In the genomic region with DNA sequence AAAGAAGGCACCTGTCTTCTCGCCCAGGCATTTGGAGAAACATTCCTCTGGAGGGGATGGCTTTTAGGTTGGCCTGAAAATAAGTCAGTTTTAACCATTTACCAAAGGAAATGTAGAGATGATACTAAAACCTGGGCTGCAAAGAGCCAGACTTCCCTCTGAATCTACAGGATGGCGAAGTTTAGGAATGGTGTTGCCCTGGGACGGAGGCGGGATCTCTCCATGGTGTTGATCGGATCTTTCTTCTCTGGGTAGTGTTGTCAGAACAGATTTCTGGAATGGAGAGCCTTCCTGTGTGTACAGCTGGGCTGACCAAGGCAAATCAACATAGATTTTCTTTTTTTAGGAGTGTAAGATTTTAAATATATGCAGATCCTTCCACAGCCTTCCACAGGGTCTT, we compare ENCODE assay signal across 21 cellular contexts.
DNase-seq lines count a peak whose midpoint lies in the region; ATAC-seq, FAIRE-seq and TF ChIP-seq lines count a peak whose summit lies in the region.
"Had no signal": no experiment of that assay in that cellular context is flagged by ENCODE, and none has a peak within 500 bp of the region (broad histone marks: within the 10 kb centered on the region; RNA-seq: fewer than 3 reads in every experiment).

No MANE protein-coding gene starts in this region.

- H3K9me2 ChIP-seq in GM23338 (ENCODE audit: insufficient read depth), result no peaks in the 10 kb centered on the region

- H3K4me1 Mint-ChIP-seq in GM23338 (no peaks in the 10 kb centered on the region), endothelial cell (ENCODE audit: unreplicated experiment) (peaks cover 20% of the 10 kb centered on the region)
- H3K4me1 Mint-ChIP-seq: B cell had no signal

- H3K4me3 ChIP-seq in GM23338, result no peak overlapping the region
- H3K4me3 ChIP-seq: A549; BLaER1 treated with 17β-estradiol and CSF1 and Interleukin-3, amounts not matched to agents 10 nM and 100 nM had no signal

- H3K27ac Mint-ChIP-seq in GM23338, result no peak overlapping the region
- peak overlapping the region; percentile 72 for H3K27ac Mint-ChIP-seq in endothelial cell (ENCODE audit: unreplicated experiment)
- H3K27ac Mint-ChIP-seq: B cell; CD4-positive, alpha-beta T cell; CD8-positive, alpha-beta T cell had no signal

- no peaks in the 10 kb centered on the region for H4K20me1 ChIP-seq in GM23338 (replicated peaks; ENCODE audit: insufficient read depth)
- H4K20me1 ChIP-seq: BLaER1 treated with 17β-estradiol and CSF1 and Interleukin-3, amounts not matched to agents 10 nM and 100 nM had no signal

- no peak overlapping the region for H2AFZ ChIP-seq in GM23338

- TF ChIP-seq CTCF in GM23338 (conservative IDR thresholded peaks at IDR 0.05; ENCODE audit: low read depth in 2 of 2) (no peak), endothelial cell (IDR thresholded peaks at IDR 0.05; ENCODE audit: unreplicated experiment) (no peak)

- no peaks in the 10 kb centered on the region for H3K79me2 ChIP-seq in GM23338 (replicated peaks; ENCODE audit: insufficient read depth)

- peaks cover 7% of the 10 kb centered on the region for H3K27me3 Mint-ChIP-seq in GM23338 (ENCODE audit: insufficient read depth, low read depth, poor library complexity)
- peaks cover 10% of the 10 kb centered on the region for H3K27me3 Mint-ChIP-seq in endothelial cell (ENCODE audit: unreplicated experiment)

- H3K27me3 ChIP-seq in GM23338 (ENCODE audit: insufficient read depth), result no peaks in the 10 kb centered on the region
- H3K27me3 ChIP-seq: BLaER1 treated with 17β-estradiol and CSF1 and Interleukin-3, amounts not matched to agents 10 nM and 100 nM had no signal

- H3K4me1 ChIP-seq in GM23338 (ENCODE audit: insufficient read depth), result no peaks in the 10 kb centered on the region
- H3K4me1 ChIP-seq: A549; BLaER1 treated with 17β-estradiol and CSF1 and Interleukin-3, amounts not matched to agents 10 nM and 100 nM had no signal

- H3K36me3 Mint-ChIP-seq in GM23338 (ENCODE audit: low read depth) (no peaks in the 10 kb centered on the region), endothelial cell (ENCODE audit: low read depth, unreplicated experiment) (peaks cover 16% of the 10 kb centered on the region)
- H3K36me3 Mint-ChIP-seq: CD8-positive, alpha-beta T cell had no signal

- H3F3A ChIP-seq in GM23338 (replicated peaks; ENCODE audit: low read depth), result no peaks in the 10 kb centered on the region

- FAIRE-seq in GM12891 (lab: Jason Lieb, UNC), result no peak
- FAIRE-seq: A549, D721Med, G401.6, GM12892, GM18507 had no signal

- H3K4me2 ChIP-seq in GM23338, result no peak overlapping the region
- H3K4me2 ChIP-seq: A549; BLaER1 treated with 17β-estradiol and CSF1 and Interleukin-3, amounts not matched to agents 10 nM and 100 nM had no signal

- no peaks in the 10 kb centered on the region for H3K36me3 ChIP-seq in GM23338 (ENCODE audit: insufficient read depth)
- H3K36me3 ChIP-seq: BLaER1 treated with 17β-estradiol and CSF1 and Interleukin-3, amounts not matched to agents 10 nM and 100 nM had no signal

- H3K9me3 Mint-ChIP-seq in GM23338 (no peaks in the 10 kb centered on the region; the same call in none of the 3 replicates), endothelial cell (ENCODE audit: unreplicated experiment) (no peaks in the 10 kb centered on the region)
- H3K9me3 Mint-ChIP-seq: CD4-positive, alpha-beta T cell; CD8-positive, alpha-beta T cell had no signal

- no peak for TF ChIP-seq POLR2A in GM12891 (IDR thresholded peaks at IDR 0.05; ENCODE audit: low read depth, low read length)

- DNase-seq in GM23338 (ENCODE audit: low spot score) (no peak), endothelial cell (ENCODE audit: low spot score) (no peak), GM12891 (ENCODE audit: insufficient read length, low spot score) (no peak)
- DNase-seq: AML-193; Caco-2; Calu3; CD4-positive, alpha-beta T cell; CD8-positive, alpha-beta T cell; DMS79 treated with DMSO at 0.1 percent for 48 hours; GF-D8 had no signal

- H3K4me3 Mint-ChIP-seq in GM23338 (no peak overlapping the region), endothelial cell (ENCODE audit: unreplicated experiment) (no peak overlapping the region)
- H3K4me3 Mint-ChIP-seq: B cell; CD4-positive, alpha-beta T cell; CD8-positive, alpha-beta T cell had no signal

- no peak overlapping the region for H3K27ac ChIP-seq in GM23338 (ENCODE audit: low read depth)
- H3K27ac ChIP-seq: 22Rv1; A549; BLaER1 treated with 17β-estradiol and CSF1 and Interleukin-3, amounts not matched to agents 10 nM and 100 nM; C4-2B had no signal

- ATAC-seq in GM23338, result no peak
- no peak for ATAC-seq in HG03025 (IDR thresholded peaks at IDR 0.05; ENCODE audit: low FRiP score, unreplicated experiment)
- ATAC-seq: CD8-positive, alpha-beta T cell had no signal

TF ChIP-seq in GM23338, 12 proteins besides CTCF, POLR2A, EP300 and RAD21 (continues in another document):
- TF ChIP-seq, protein P1, sequence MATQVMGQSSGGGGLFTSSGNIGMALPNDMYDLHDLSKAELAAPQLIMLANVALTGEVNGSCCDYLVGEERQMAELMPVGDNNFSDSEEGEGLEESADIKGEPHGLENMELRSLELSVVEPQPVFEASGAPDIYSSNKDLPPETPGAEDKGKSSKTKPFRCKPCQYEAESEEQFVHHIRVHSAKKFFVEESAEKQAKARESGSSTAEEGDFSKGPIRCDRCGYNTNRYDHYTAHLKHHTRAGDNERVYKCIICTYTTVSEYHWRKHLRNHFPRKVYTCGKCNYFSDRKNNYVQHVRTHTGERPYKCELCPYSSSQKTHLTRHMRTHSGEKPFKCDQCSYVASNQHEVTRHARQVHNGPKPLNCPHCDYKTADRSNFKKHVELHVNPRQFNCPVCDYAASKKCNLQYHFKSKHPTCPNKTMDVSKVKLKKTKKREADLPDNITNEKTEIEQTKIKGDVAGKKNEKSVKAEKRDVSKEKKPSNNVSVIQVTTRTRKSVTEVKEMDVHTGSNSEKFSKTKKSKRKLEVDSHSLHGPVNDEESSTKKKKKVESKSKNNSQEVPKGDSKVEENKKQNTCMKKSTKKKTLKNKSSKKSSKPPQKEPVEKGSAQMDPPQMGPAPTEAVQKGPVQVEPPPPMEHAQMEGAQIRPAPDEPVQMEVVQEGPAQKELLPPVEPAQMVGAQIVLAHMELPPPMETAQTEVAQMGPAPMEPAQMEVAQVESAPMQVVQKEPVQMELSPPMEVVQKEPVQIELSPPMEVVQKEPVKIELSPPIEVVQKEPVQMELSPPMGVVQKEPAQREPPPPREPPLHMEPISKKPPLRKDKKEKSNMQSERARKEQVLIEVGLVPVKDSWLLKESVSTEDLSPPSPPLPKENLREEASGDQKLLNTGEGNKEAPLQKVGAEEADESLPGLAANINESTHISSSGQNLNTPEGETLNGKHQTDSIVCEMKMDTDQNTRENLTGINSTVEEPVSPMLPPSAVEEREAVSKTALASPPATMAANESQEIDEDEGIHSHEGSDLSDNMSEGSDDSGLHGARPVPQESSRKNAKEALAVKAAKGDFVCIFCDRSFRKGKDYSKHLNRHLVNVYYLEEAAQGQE (IDR thresholded peaks at IDR 0.05; ENCODE audit: unreplicated experiment), result peak; percentile 39

TF ChIP-seq in PFSK-1, 5 proteins besides CTCF, POLR2A, EP300 and RAD21 (continues in another document):
- no peak for TF ChIP-seq FOXP2 (optimal IDR thresholded peaks at IDR 0.05; ENCODE audit: borderline replicate concordance, extremely low read depth, extremely low read length, insufficient read depth)

TF ChIP-seq in GM12891, 5 proteins besides CTCF, POLR2A, EP300 and RAD21:
- TF ChIP-seq PAX5 (IDR thresholded peaks at IDR 0.05; ENCODE audit: insufficient read depth, low read length, severe bottlenecking) (no peak), POU2F2 (IDR thresholded peaks at IDR 0.05; ENCODE audit: low read depth, low read length) (no peak), POLR2AphosphoS5 (IDR thresholded peaks at IDR 0.05; ENCODE audit: low read depth, low read length) (no peak), SPI1 (IDR thresholded peaks at IDR 0.05; ENCODE audit: low read depth, low read length) (no peak)
TF ChIP-seq in GM12891: peak in this region for 0.
